In genomic region chr2:208150094-208150493, GRCh38 we compare ENCODE assay signal across 11 cellular contexts. TPM values are rescaled to one million over a fixed set of nuclear protein-coding genes. Genes with fewer than 3 reads are reported as not detected.
"Had no signal": no experiment of that assay in that cellular context is flagged by ENCODE, and none has a peak within 500 bp of the region (broad histone marks: within the 10 kb centered on the region; RNA-seq: fewer than 3 reads in every experiment).

No MANE protein-coding gene starts in this region.

- DNase-seq: GM23248, GOT3, H7, HFFc6, KG1 had no signal

- H3K4me3 ChIP-seq: GM23248, HAP-1 had no signal

- ATAC-seq: HCT116 had no signal

- H3K9me3 ChIP-seq: HAP-1 had no signal

- H2AFZ ChIP-seq: GM23248 had no signal

- H3K36me3 ChIP-seq: HAP-1 had no signal

- H3K4me1 ChIP-seq: HAP-1 had no signal

- H3K27ac ChIP-seq: GM23248, HL-60 had no signal

- H3K9ac ChIP-seq: GM23248 had no signal

RNA-seq across cellular contexts. Expression of gene CRYGB, which starts 4.1 kb away (rescaled TPM):
- total RNA-seq: GM23248, H4, HFFc6, HT1080 had no signal
- polyA plus RNA-seq: GM23248, IgD-negative memory B cell had no signal

RNA-seq across cellular contexts. Expression of gene CRYGA, which starts 13.3 kb away (rescaled TPM):
- total RNA-seq: GM23248, H4, H7, HFFc6, HT1080 had no signal
- polyA plus RNA-seq: GM23248, IgD-negative memory B cell had no signal

RNA-seq across cellular contexts. Expression of gene CRYGC, which starts 20.5 kb away (rescaled TPM):
- total RNA-seq: GM23248, H4, H7, HFFc6, HT1080 had no signal
- polyA plus RNA-seq: GM23248, IgD-negative memory B cell had no signal

RNA-seq across cellular contexts. Expression of gene CRYGD, which starts 25.8 kb away (rescaled TPM):
- total RNA-seq: GM23248, H4, HFFc6, HT1080 had no signal
- polyA plus RNA-seq: GM23248, IgD-negative memory B cell had no signal

RNA-seq across cellular contexts. Expression of gene C2orf80, which starts 39.7 kb away (rescaled TPM):
- total RNA-seq: GM23248, H4, HFFc6, HT1080 had no signal
- polyA plus RNA-seq: GM23248, IgD-negative memory B cell had no signal
